Comparison of ENCODE assay signal across 14 cellular contexts in genomic region chr10:30188101-30188500, GRCh38.
DNase-seq lines count a peak whose midpoint lies in the region; ATAC-seq and TF ChIP-seq lines count a peak whose summit lies in the region.
"Had no signal": no experiment of that assay in that cellular context is flagged by ENCODE, and none has a peak within 500 bp of the region (broad histone marks: within the 10 kb centered on the region; RNA-seq: fewer than 3 reads in every experiment).

No MANE protein-coding gene starts in this region.

- no peak overlapping the region for H3K4me2 ChIP-seq in osteoblast (ENCODE audit: insufficient read depth, low read length)

- H4K20me1 ChIP-seq in osteoblast (ENCODE audit: insufficient read depth, low read length), result no peaks in the 10 kb centered on the region

- no peaks in the 10 kb centered on the region for H3K27me3 ChIP-seq in heart left ventricle
- H3K27me3 ChIP-seq in right cardiac atrium (ENCODE audit: control insufficient read depth, insufficient read depth), result no peaks in the 10 kb centered on the region
- H3K27me3 ChIP-seq in osteoblast (ENCODE audit: insufficient read depth, low read length), result no peaks in the 10 kb centered on the region

- H2AFZ ChIP-seq in osteoblast (ENCODE audit: low read length), result peak overlapping the region; percentile 23

- intact Hi-C loops in heart left ventricle (cut with DNase I) (loop anchor here in 9 of 10 donors (5.0 to 10.0 kb wide), 11 partner anchors 49 to 191 kb away; partner anchors contain the start of gene JCAD (in 3 of the 9)), cardiac septum (cut with DNase I) (loop anchor here (5.0 kb wide), 2 partner anchors 131 to 186 kb away; partner anchors contain the start of gene JCAD), right cardiac atrium (cut with DNase I) (loop anchor here in 2 of 4 donors (5.0 to 10.0 kb wide), 2 partner anchors 123 to 161 kb away; no protein-coding TSS in a partner anchor), posterior vena cava (cut with DNase I) (loop anchor here in 1 of 2 donors (10.0 kb wide), 1 partner anchor 183 kb away; no protein-coding TSS in a partner anchor)

- H3K79me2 ChIP-seq in osteoblast (ENCODE audit: insufficient read depth, low read length), result no peaks in the 10 kb centered on the region

- no peaks in the 10 kb centered on the region for H3K9me3 ChIP-seq in heart left ventricle
- H3K9me3 ChIP-seq in right cardiac atrium (ENCODE audit: control insufficient read depth, low read length), result no peaks in the 10 kb centered on the region
- H3K9me3 ChIP-seq in osteoblast (ENCODE audit: low read depth, low read length), result no peaks in the 10 kb centered on the region

- TF ChIP-seq POLR2A in heart left ventricle (IDR thresholded peaks at IDR 0.05), result no peak

- TF ChIP-seq CTCF in heart left ventricle (IDR thresholded peaks at IDR 0.05) (no peak), osteoblast (IDR thresholded peaks at IDR 0.05; ENCODE audit: extremely low read depth, low read depth, low read length) (no peak)

- H3K4me1 ChIP-seq in heart left ventricle (peaks cover 0 to 50% (median 12%) of the 10 kb centered on the region in 12 donors), right cardiac atrium (ENCODE audit: control insufficient read depth, insufficient read depth, low read length) (peaks cover 3% of the 10 kb centered on the region), osteoblast (ENCODE audit: insufficient read depth, low read length) (peaks cover 47% of the 10 kb centered on the region)

- no peaks in the 10 kb centered on the region for H3K36me3 ChIP-seq in heart left ventricle
- H3K36me3 ChIP-seq in osteoblast (ENCODE audit: insufficient read depth, low read length), result no peaks in the 10 kb centered on the region

- DNase-seq in heart left ventricle (peak in 2 of 5 donors; percentile 32 to 53), cardiac septum (ENCODE audit: low spot score) (no peak), right cardiac atrium (peak in 1 of 3 donors; percentile 47), osteoblast (ENCODE audit: insufficient read length, low spot score, missing footprints) (no peak), posterior vena cava (ENCODE audit: low spot score) (no peak), DMS 273 treated with DMSO at 0.1 percent for 48 hours (lab: John Stamatoyannopoulos, UW) (no peak), MV-4-11 (lab: John Stamatoyannopoulos, UW) (no peak)
- DNase-seq: activated B cell treated with CpG ODN at 0.5 μM for 24 hours; erythroblast; GDM1; NCI-H1092 treated with DMSO at 0.1 percent for 48 hours; posterior cingulate gyrus; stimulated activated CD4-positive, alpha-beta T cell treated with anti-CD3 and anti-CD28 coated beads, Interleukin-4, amount 100 ng/mL, for 1 hour had no signal

- WGBS in heart left ventricle, 4 donors, result 33 to 55% (median 38%) methylated on average over 3 of the region's 3 CpGs
- whole genome bisulfite sequencing in right cardiac atrium, result 49% methylated on average over 3 of the region's 3 CpGs

- H3K4me3 ChIP-seq in heart left ventricle (peak overlapping the region in 5 of 12 donors; percentile 1 to 33 (median 23)), right cardiac atrium (ENCODE audit: low read length) (no peak overlapping the region), osteoblast (ENCODE audit: insufficient read depth, low read length) (no peak overlapping the region)

- H3K27ac ChIP-seq in heart left ventricle, result peak overlapping the region; percentile 62 to 95 (median 82)
- peak overlapping the region; percentile 54 for H3K27ac ChIP-seq in right cardiac atrium (ENCODE audit: low read length)
- H3K27ac ChIP-seq in osteoblast (ENCODE audit: low read depth, low read length), result no peak overlapping the region

- peak; percentile 66 to 91 (median 70) for ATAC-seq in heart left ventricle
- peak; percentile 63 to 86 for ATAC-seq in right cardiac atrium
- ATAC-seq in HG02610 (IDR thresholded peaks at IDR 0.05; ENCODE audit: unreplicated experiment), result no peak
